Comparison of ENCODE assay signal across 18 cellular contexts in the genomic region with DNA sequence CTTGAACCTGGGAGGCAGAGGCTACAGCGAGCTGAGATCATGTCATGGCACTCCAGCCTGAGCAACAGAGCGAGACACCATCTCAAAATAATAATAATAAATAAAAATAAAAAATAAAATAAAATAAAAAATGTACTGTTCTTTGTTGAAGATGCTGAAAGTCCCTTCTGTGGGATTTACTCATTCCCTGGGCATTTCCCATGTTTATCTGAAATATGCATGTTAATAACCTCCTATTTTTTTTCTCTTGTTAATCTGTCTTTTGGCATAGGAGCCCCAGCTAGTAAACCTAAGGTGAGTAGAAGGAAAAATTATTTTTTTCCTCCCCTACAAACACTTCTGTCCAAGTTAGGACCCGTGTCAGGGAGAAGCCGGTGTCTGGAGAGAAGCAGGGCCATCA. TPM values are rescaled to one million over a fixed set of nuclear protein-coding genes. Genes with fewer than 3 reads are reported as not detected.
DNase-seq lines count a peak whose midpoint lies in the region; ATAC-seq, FAIRE-seq and TF ChIP-seq lines count a peak whose summit lies in the region.
"Had no signal": no experiment of that assay in that cellular context is flagged by ENCODE, and none has a peak within 500 bp of the region (broad histone marks: within the 10 kb centered on the region; RNA-seq: fewer than 3 reads in every experiment).

No MANE protein-coding gene starts in this region.

- TF ChIP-seq CTCF in activated CD8-positive, alpha-beta T cell treated with anti-CD3 and anti-CD28 coated beads for 36 hours (IDR thresholded peaks at IDR 0.05): no peak
- TF ChIP-seq CTCF in astrocyte (IDR thresholded peaks at IDR 0.05; ENCODE audit: insufficient read depth, low read depth, low read length) (no peak), progenitor cell of endocrine pancreas (IDR thresholded peaks at IDR 0.05; ENCODE audit: unreplicated experiment) (no peak)

- ATAC-seq in activated CD8-positive, alpha-beta T cell treated with anti-CD3 and anti-CD28 coated beads for 36 hours: no peak
- ATAC-seq in activated CD8-positive, alpha-beta T cell treated with anti-CD3 and anti-CD28 coated beads, Interleukin-2, amount 10 ng/mL, durations not matched to agents 7 days and 5 days: no peak
- ATAC-seq: A549, GM23338, K562 had no signal

- no peak overlapping the region for H3K4me3 ChIP-seq in astrocyte (ENCODE audit: insufficient read depth, low read depth, low read length)
- H3K4me3 ChIP-seq: A549, GM23338, K562, PC-9 had no signal

- POLR2A ChIA-PET in activated CD8-positive, alpha-beta T cell treated with anti-CD3 and anti-CD28 coated beads for 36 hours (lab: Charles Lee): interaction anchor here (0.8 to 1.8 kb wide), 2 partner anchors 37 kb away, joined by 3 to 7 read pairs; partner anchors contain the start of gene XYLT2
- POLR2A ChIA-PET in activated CD8-positive, alpha-beta T cell treated with anti-CD3 and anti-CD28 coated beads, Interleukin-2, amount 10 ng/mL, durations not matched to agents 7 days and 5 days (lab: Charles Lee): no interaction called here

- no peak overlapping the region for H3K9ac ChIP-seq in astrocyte (ENCODE audit: low read length)

- H3K4me3 Mint-ChIP-seq in activated CD8-positive, alpha-beta T cell treated with anti-CD3 and anti-CD28 coated beads for 36 hours: no peak overlapping the region
- no peak overlapping the region for H3K4me3 Mint-ChIP-seq in activated CD8-positive, alpha-beta T cell treated with anti-CD3 and anti-CD28 coated beads, Interleukin-2, amount 10 ng/mL, durations not matched to agents 7 days and 5 days
- H3K4me3 Mint-ChIP-seq in astrocyte (ENCODE audit: unreplicated experiment) (no peak overlapping the region), progenitor cell of endocrine pancreas (ENCODE audit: low read depth) (no peak overlapping the region)
- H3K4me3 Mint-ChIP-seq: CD4-positive, CD25-positive, alpha-beta regulatory T cell; GM23338 had no signal

- H4K20me1 ChIP-seq in astrocyte (ENCODE audit: insufficient read depth, low read length): no peaks in the 10 kb centered on the region

- H2AFZ ChIP-seq in astrocyte (ENCODE audit: low read depth, low read length): no peak overlapping the region
- H2AFZ ChIP-seq: GM23338, PC-9 had no signal

- CTCF ChIA-PET in activated CD8-positive, alpha-beta T cell treated with anti-CD3 and anti-CD28 coated beads for 36 hours (lab: Charles Lee): interaction anchor here (1.1 to 5.2 kb wide), 7 partner anchors 11 to 214 kb away, joined by 3 to 36 read pairs (median 5); partner anchors contain the start of genes COL1A1, PDK2 and TMEM92
- CTCF ChIA-PET in activated CD8-positive, alpha-beta T cell treated with anti-CD3 and anti-CD28 coated beads, Interleukin-2, amount 10 ng/mL, durations not matched to agents 7 days and 5 days (lab: Charles Lee): interaction anchor here (1.1 to 1.8 kb wide), 5 partner anchors 11 to 139 kb away, joined by 3 to 5 read pairs (median 4); no protein-coding TSS in a partner anchor

- FAIRE-seq in astrocyte (lab: Jason Lieb, UNC) (no peak), HTR-8/SVneo (lab: Jason Lieb, UNC) (no peak)
- FAIRE-seq: A549, K562 had no signal

- no peaks in the 10 kb centered on the region for H3K9me3 ChIP-seq in astrocyte (ENCODE audit: insufficient read depth, low read depth, low read length)
- H3K9me3 ChIP-seq: A549 had no signal

- peaks cover 12% of the 10 kb centered on the region for H3K4me1 ChIP-seq in astrocyte (ENCODE audit: insufficient read depth, low read length)
- H3K4me1 ChIP-seq: A549 had no signal

- peaks cover 31% of the 10 kb centered on the region for H3K4me1 Mint-ChIP-seq in activated CD8-positive, alpha-beta T cell treated with anti-CD3 and anti-CD28 coated beads for 36 hours (ENCODE audit: low read depth)
- no peaks in the 10 kb centered on the region for H3K4me1 Mint-ChIP-seq in activated CD8-positive, alpha-beta T cell treated with anti-CD3 and anti-CD28 coated beads, Interleukin-2, amount 10 ng/mL, durations not matched to agents 7 days and 5 days (ENCODE audit: low read depth)
- H3K4me1 Mint-ChIP-seq in astrocyte (ENCODE audit: low read depth, unreplicated experiment) (peaks cover 20% of the 10 kb centered on the region), progenitor cell of endocrine pancreas (ENCODE audit: low read depth) (peaks cover 4% of the 10 kb centered on the region)
- H3K4me1 Mint-ChIP-seq: CD4-positive, CD25-positive, alpha-beta regulatory T cell had no signal

- no peaks in the 10 kb centered on the region for H3K36me3 ChIP-seq in astrocyte (ENCODE audit: insufficient read depth, low read length)

- DNase-seq in activated CD8-positive, alpha-beta T cell treated with anti-CD3 and anti-CD28 coated beads for 36 hours: no peak
- no peak for DNase-seq in activated CD8-positive, alpha-beta T cell treated with anti-CD3 and anti-CD28 coated beads, Interleukin-2, amount 10 ng/mL, durations not matched to agents 7 days and 5 days
- DNase-seq in HCEC 1CT (peak; percentile 42), astrocyte (ENCODE audit: low read depth) (peak; percentile 44), progenitor cell of endocrine pancreas (ENCODE audit: low spot score, unreplicated experiment) (no peak), HTR-8/SVneo (ENCODE audit: insufficient read length, low spot score) (no peak), COLO668 (lab: John Stamatoyannopoulos, UW; ENCODE audit: unreplicated experiment) (no peak), COR-L47 (lab: John Stamatoyannopoulos, UW) (no peak)
- DNase-seq: CD4-positive, CD25-positive, alpha-beta regulatory T cell; DMS79 treated with DMSO at 0.1 percent for 48 hours; NCI-H1436 treated with DMSO at 0.1 percent for 48 hours; NCI-H2081 treated with DMSO at 0.1 percent for 48 hours; NCI-H226; NCI-H526 treated with DMSO at 0.1 percent for 48 hours; PC-9 had no signal

- peak overlapping the region; percentile 0 for H3K4me2 ChIP-seq in astrocyte (ENCODE audit: low read length)
- H3K4me2 ChIP-seq: A549, GM23338, PC-9 had no signal

- H3K27ac Mint-ChIP-seq in activated CD8-positive, alpha-beta T cell treated with anti-CD3 and anti-CD28 coated beads for 36 hours: peak overlapping the region; percentile 65
- H3K27ac Mint-ChIP-seq in activated CD8-positive, alpha-beta T cell treated with anti-CD3 and anti-CD28 coated beads, Interleukin-2, amount 10 ng/mL, durations not matched to agents 7 days and 5 days: no peak overlapping the region
- H3K27ac Mint-ChIP-seq in astrocyte (ENCODE audit: unreplicated experiment): no peak overlapping the region
- H3K27ac Mint-ChIP-seq in progenitor cell of endocrine pancreas: peak overlapping the region; percentile 33
- H3K27ac Mint-ChIP-seq: CD4-positive, CD25-positive, alpha-beta regulatory T cell; GM23338 had no signal

- peaks cover 17% of the 10 kb centered on the region for H3K27me3 Mint-ChIP-seq in activated CD8-positive, alpha-beta T cell treated with anti-CD3 and anti-CD28 coated beads for 36 hours
- H3K27me3 Mint-ChIP-seq in activated CD8-positive, alpha-beta T cell treated with anti-CD3 and anti-CD28 coated beads, Interleukin-2, amount 10 ng/mL, durations not matched to agents 7 days and 5 days (ENCODE audit: low read depth): peaks cover 16% of the 10 kb centered on the region
- H3K27me3 Mint-ChIP-seq in astrocyte (ENCODE audit: low read depth, unreplicated experiment): peaks cover 21% of the 10 kb centered on the region
- peaks cover 30% of the 10 kb centered on the region for H3K27me3 Mint-ChIP-seq in progenitor cell of endocrine pancreas

- no peak overlapping the region for H3K27ac ChIP-seq in astrocyte (ENCODE audit: low read depth, low read length)
- H3K27ac ChIP-seq: A549, PC-9 had no signal

- no peaks in the 10 kb centered on the region for H3K9me3 Mint-ChIP-seq in activated CD8-positive, alpha-beta T cell treated with anti-CD3 and anti-CD28 coated beads for 36 hours
- H3K9me3 Mint-ChIP-seq in activated CD8-positive, alpha-beta T cell treated with anti-CD3 and anti-CD28 coated beads, Interleukin-2, amount 10 ng/mL, durations not matched to agents 7 days and 5 days (ENCODE audit: insufficient read depth): no peaks in the 10 kb centered on the region
- peaks cover 7% of the 10 kb centered on the region for H3K9me3 Mint-ChIP-seq in astrocyte (ENCODE audit: unreplicated experiment)
- H3K9me3 Mint-ChIP-seq in progenitor cell of endocrine pancreas (ENCODE audit: low read depth): no peaks in the 10 kb centered on the region
- H3K9me3 Mint-ChIP-seq: CD4-positive, CD25-positive, alpha-beta regulatory T cell had no signal

- intact Hi-C loops in activated CD8-positive, alpha-beta T cell treated with anti-CD3 and anti-CD28 coated beads for 36 hours (cut with micrococcal nuclease): no loop called here

- H3K27me3 ChIP-seq in astrocyte (ENCODE audit: insufficient read depth, low read length): peaks cover 12% of the 10 kb centered on the region

- H3K79me2 ChIP-seq in astrocyte (ENCODE audit: insufficient read depth, low read length): no peaks in the 10 kb centered on the region

- no peaks in the 10 kb centered on the region for H3K36me3 Mint-ChIP-seq in activated CD8-positive, alpha-beta T cell treated with anti-CD3 and anti-CD28 coated beads for 36 hours (ENCODE audit: low read depth)
- H3K36me3 Mint-ChIP-seq in activated CD8-positive, alpha-beta T cell treated with anti-CD3 and anti-CD28 coated beads, Interleukin-2, amount 10 ng/mL, durations not matched to agents 7 days and 5 days (ENCODE audit: low read depth): no peaks in the 10 kb centered on the region
- H3K36me3 Mint-ChIP-seq in astrocyte (ENCODE audit: low read depth, unreplicated experiment): no peaks in the 10 kb centered on the region
- no peaks in the 10 kb centered on the region for H3K36me3 Mint-ChIP-seq in progenitor cell of endocrine pancreas (ENCODE audit: insufficient read depth)
- H3K36me3 Mint-ChIP-seq: CD4-positive, CD25-positive, alpha-beta regulatory T cell had no signal

RNA-seq across cellular contexts. Expression of gene TMEM92, which starts 34.4 kb away (rescaled TPM):
- not detected for total RNA-seq in activated CD8-positive, alpha-beta T cell treated with anti-CD3 and anti-CD28 coated beads for 36 hours
- total RNA-seq in activated CD8-positive, alpha-beta T cell treated with anti-CD3 and anti-CD28 coated beads, Interleukin-2, amount 10 ng/mL, durations not matched to agents 7 days and 5 days: not detected
- 18.3 and 28.2 TPM in 2 replicates for total RNA-seq in astrocyte
- 7.4 and 7.6 TPM in 2 replicates for total RNA-seq in progenitor cell of endocrine pancreas
- total RNA-seq: CD4-positive, CD25-positive, alpha-beta regulatory T cell had no signal

RNA-seq across cellular contexts. Expression of gene XYLT2, which starts 37.3 kb away (rescaled TPM):
- total RNA-seq in activated CD8-positive, alpha-beta T cell treated with anti-CD3 and anti-CD28 coated beads for 36 hours: 10 to 100 TPM; 24.4 to 25.3 TPM
- total RNA-seq in activated CD8-positive, alpha-beta T cell treated with anti-CD3 and anti-CD28 coated beads, Interleukin-2, amount 10 ng/mL, durations not matched to agents 7 days and 5 days: 10 to 100 TPM; 24.7 to 26.0 TPM
- 41.0 and 47.3 TPM in 2 replicates for total RNA-seq in astrocyte
- 26.0 and 28.6 TPM in 2 replicates for total RNA-seq in progenitor cell of endocrine pancreas

Comparison
In these comparisons a context has a peak if more than half of its experiments do, and no peak if none do; other contexts are left out.
1. H3K27ac Mint-ChIP-seq: peak in activated CD8-positive, alpha-beta T cell treated with anti-CD3 and anti-CD28 coated beads for 36 hours (single experiment) and progenitor cell of endocrine pancreas (single experiment); none in activated CD8-positive, alpha-beta T cell treated with anti-CD3 and anti-CD28 coated beads, Interleukin-2, amount 10 ng/mL, durations not matched to agents 7 days and 5 days (single experiment) and astrocyte (single experiment).
2. DNase-seq: peak in HCEC 1CT (single experiment) and astrocyte (single experiment); none in activated CD8-positive, alpha-beta T cell treated with anti-CD3 and anti-CD28 coated beads for 36 hours (single experiment), activated CD8-positive, alpha-beta T cell treated with anti-CD3 and anti-CD28 coated beads, Interleukin-2, amount 10 ng/mL, durations not matched to agents 7 days and 5 days (single experiment), progenitor cell of endocrine pancreas (single experiment), HTR-8/SVneo (single experiment), COLO668 (single experiment) and COR-L47 (single experiment).